ENCODE assay signal across 1 cellular context in the genomic region with DNA sequence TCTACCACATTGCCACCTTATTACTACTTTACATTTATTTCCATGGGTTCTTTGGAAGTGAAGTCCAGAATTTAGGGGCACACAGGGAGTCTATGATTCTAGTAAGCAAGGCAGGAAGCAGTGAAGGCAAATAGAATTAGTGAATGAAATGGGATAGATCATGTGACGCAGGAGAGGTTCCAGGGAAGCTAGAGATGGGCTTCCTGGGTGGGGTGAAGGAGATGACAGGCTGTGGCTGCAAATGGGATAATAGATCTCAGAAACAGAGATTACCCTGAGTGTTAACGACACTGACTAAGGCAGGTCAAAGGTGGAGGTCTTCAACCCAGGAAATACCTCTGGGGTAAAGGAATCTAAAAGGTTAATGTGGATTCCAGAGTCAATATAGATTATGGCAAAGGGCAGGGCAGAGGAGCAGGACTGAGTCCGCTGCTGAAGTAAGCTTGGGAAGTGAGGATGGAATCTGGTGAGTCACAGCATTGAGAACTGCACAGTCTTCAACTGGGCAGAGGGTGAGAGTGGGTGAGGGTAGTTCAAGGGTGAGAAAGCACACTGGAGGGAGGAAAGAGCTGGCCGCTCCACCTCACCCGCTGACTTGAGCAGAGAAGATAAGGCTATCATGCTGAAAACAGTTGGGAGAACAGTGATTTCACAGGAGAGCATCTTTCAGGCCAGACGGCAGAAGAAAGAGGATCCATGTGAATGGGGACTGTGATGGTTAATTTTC.
A peak's percentile ranks its signal among the peaks of the same experiment; 100 is the strongest.
TF ChIP-seq lines count a peak whose summit lies in the region.

No MANE protein-coding gene starts in this region.

TF ChIP-seq in K562, 482 proteins besides CTCF, POLR2A, EP300 and RAD21 (continued from another document and continues in another):
- TF ChIP-seq NFIC (IDR thresholded peaks at IDR 0.05) (peak; percentile 91), FOSL1 (tag; conservative IDR thresholded peaks at IDR 0.05) (peak; percentile 72), ZSCAN29 (IDR thresholded peaks at IDR 0.05) (0 out of 2 replicates have a peak, but pooled peaks have one; percentile 41), ARNT (IDR thresholded peaks at IDR 0.05) (peak; percentile 76 to 89; a peak in 3 of 4 replicates), ARHGAP35 (IDR thresholded peaks at IDR 0.05; ENCODE audit: partially characterized antibody) (no peak), CBX1 (IDR thresholded peaks at IDR 0.05; ENCODE audit: low read depth) (no peak), LCOR (CRISPR knock-in tag; IDR thresholded peaks at IDR 0.05) (peak; percentile 25; the same call in 1 of the 2 replicates), CC2D1A (IDR thresholded peaks at IDR 0.05) (peak; percentile 94; the same call in 1 of the 2 replicates), ZNF175 (CRISPR knock-in tag; IDR thresholded peaks at IDR 0.05; ENCODE audit: low read depth) (peak; percentile 81), ZNF644 (tag; IDR thresholded peaks at IDR 0.05; ENCODE audit: low read depth) (0 out of 2 replicates have a peak, but pooled peaks have one; percentile 44), GABPA (tag; conservative IDR thresholded peaks at IDR 0.05; ENCODE audit: low read depth) (peak; percentile 36), EGR1 (conservative IDR thresholded peaks at IDR 0.05) (peak; percentile 45; the same call in 1 of the 2 replicates), MTA1 (IDR thresholded peaks at IDR 0.05; ENCODE audit: borderline replicate concordance) (peak; percentile 69; the same call in 1 of the 2 replicates), EHMT2 (IDR thresholded peaks at IDR 0.05) (0 out of 2 replicates have a peak, but pooled peaks have one; percentile 27), XRCC5 (IDR thresholded peaks at IDR 0.05; ENCODE audit: low read depth, low read length) (0 out of 2 replicates have a peak, but pooled peaks have one; percentile 57), NEUROD1 (IDR thresholded peaks at IDR 0.05; ENCODE audit: borderline replicate concordance, low read depth, low read length, partially characterized antibody) (peak; percentile 62), ZNF589 (CRISPR knock-in tag; IDR thresholded peaks at IDR 0.05; ENCODE audit: low read depth) (peak; percentile 79; the same call in 1 of the 2 replicates), CTBP1 (IDR thresholded peaks at IDR 0.05; ENCODE audit: borderline replicate concordance) (peak; percentile 97), KDM1A (IDR thresholded peaks at IDR 0.05) (peak; percentile 100), MECOM (CRISPR knock-in tag; IDR thresholded peaks at IDR 0.05) (peak; percentile 86), ESRRA (IDR thresholded peaks at IDR 0.05; ENCODE audit: borderline replicate concordance, low read depth) (peak; percentile 65), MYNN (IDR thresholded peaks at IDR 0.05) (peak; percentile 83), MYNN (CRISPR knock-in tag; IDR thresholded peaks at IDR 0.05) (no peak), TAF1 (IDR thresholded peaks at IDR 0.05; ENCODE audit: control insufficient read depth, extremely low read depth, insufficient read depth, low read length, severe bottlenecking) (peak; percentile 36), SMAD4 (CRISPR knock-in tag; conservative IDR thresholded peaks at IDR 0.05) (peak; percentile 91), STAT5A (IDR thresholded peaks at IDR 0.05; ENCODE audit: borderline replicate concordance, low read length) (peak; percentile 91), BCOR (IDR thresholded peaks at IDR 0.05) (peak; percentile 70; the same call in 1 of the 2 replicates), ETV6 (IDR thresholded peaks at IDR 0.05; ENCODE audit: borderline replicate concordance in 1 of 2, low read depth in 2 of 2, low read length in 1 of 2) (peak in 1 of 2 experiments; percentile 49; a peak in 1 of 4 replicates), ETV6 (CRISPR knock-in tag; IDR thresholded peaks at IDR 0.05; ENCODE audit: borderline replicate concordance) (no peak), SOX6 (IDR thresholded peaks at IDR 0.05) (peak; percentile 85), HDGF (IDR thresholded peaks at IDR 0.05) (0 out of 2 replicates have a peak, but pooled peaks have one; percentile 33), RNF2 (IDR thresholded peaks at IDR 0.05) (peak; percentile 69), U2AF2 (optimal IDR thresholded peaks at IDR 0.05; ENCODE audit: low read depth, low read length) (no peak), CXXC5 (CRISPR knock-in tag; IDR thresholded peaks at IDR 0.05) (peak; percentile 64), TRIM24 (IDR thresholded peaks at IDR 0.05) (peak; percentile 79 to 81), TEAD2 (tag; IDR thresholded peaks at IDR 0.05) (no peak)
- TF ChIP-seq, protein P1, sequence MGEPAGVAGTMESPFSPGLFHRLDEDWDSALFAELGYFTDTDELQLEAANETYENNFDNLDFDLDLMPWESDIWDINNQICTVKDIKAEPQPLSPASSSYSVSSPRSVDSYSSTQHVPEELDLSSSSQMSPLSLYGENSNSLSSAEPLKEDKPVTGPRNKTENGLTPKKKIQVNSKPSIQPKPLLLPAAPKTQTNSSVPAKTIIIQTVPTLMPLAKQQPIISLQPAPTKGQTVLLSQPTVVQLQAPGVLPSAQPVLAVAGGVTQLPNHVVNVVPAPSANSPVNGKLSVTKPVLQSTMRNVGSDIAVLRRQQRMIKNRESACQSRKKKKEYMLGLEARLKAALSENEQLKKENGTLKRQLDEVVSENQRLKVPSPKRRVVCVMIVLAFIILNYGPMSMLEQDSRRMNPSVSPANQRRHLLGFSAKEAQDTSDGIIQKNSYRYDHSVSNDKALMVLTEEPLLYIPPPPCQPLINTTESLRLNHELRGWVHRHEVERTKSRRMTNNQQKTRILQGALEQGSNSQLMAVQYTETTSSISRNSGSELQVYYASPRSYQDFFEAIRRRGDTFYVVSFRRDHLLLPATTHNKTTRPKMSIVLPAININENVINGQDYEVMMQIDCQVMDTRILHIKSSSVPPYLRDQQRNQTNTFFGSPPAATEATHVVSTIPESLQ (CRISPR knock-in tag; IDR thresholded peaks at IDR 0.05), result peak; percentile 57; the same call in 1 of the 2 replicates
- TF ChIP-seq, protein P2, sequence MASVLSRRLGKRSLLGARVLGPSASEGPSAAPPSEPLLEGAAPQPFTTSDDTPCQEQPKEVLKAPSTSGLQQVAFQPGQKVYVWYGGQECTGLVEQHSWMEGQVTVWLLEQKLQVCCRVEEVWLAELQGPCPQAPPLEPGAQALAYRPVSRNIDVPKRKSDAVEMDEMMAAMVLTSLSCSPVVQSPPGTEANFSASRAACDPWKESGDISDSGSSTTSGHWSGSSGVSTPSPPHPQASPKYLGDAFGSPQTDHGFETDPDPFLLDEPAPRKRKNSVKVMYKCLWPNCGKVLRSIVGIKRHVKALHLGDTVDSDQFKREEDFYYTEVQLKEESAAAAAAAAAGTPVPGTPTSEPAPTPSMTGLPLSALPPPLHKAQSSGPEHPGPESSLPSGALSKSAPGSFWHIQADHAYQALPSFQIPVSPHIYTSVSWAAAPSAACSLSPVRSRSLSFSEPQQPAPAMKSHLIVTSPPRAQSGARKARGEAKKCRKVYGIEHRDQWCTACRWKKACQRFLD (CRISPR knock-in tag; IDR thresholded peaks at IDR 0.05), result peak; percentile 88
- TF ChIP-seq, protein P3, sequence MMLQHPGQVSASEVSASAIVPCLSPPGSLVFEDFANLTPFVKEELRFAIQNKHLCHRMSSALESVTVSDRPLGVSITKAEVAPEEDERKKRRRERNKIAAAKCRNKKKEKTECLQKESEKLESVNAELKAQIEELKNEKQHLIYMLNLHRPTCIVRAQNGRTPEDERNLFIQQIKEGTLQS (IDR thresholded peaks at IDR 0.05), result peak; percentile 67
- TF ChIP-seq, protein P3 (CRISPR knock-in tag; conservative IDR thresholded peaks at IDR 0.05), result no peak
- TF ChIP-seq, protein P4, sequence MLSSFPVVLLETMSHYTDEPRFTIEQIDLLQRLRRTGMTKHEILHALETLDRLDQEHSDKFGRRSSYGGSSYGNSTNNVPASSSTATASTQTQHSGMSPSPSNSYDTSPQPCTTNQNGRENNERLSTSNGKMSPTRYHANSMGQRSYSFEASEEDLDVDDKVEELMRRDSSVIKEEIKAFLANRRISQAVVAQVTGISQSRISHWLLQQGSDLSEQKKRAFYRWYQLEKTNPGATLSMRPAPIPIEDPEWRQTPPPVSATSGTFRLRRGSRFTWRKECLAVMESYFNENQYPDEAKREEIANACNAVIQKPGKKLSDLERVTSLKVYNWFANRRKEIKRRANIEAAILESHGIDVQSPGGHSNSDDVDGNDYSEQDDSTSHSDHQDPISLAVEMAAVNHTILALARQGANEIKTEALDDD (IDR thresholded peaks at IDR 0.05), result peak; percentile 79; the same call in 1 of the 2 replicates
- TF ChIP-seq, protein P5, sequence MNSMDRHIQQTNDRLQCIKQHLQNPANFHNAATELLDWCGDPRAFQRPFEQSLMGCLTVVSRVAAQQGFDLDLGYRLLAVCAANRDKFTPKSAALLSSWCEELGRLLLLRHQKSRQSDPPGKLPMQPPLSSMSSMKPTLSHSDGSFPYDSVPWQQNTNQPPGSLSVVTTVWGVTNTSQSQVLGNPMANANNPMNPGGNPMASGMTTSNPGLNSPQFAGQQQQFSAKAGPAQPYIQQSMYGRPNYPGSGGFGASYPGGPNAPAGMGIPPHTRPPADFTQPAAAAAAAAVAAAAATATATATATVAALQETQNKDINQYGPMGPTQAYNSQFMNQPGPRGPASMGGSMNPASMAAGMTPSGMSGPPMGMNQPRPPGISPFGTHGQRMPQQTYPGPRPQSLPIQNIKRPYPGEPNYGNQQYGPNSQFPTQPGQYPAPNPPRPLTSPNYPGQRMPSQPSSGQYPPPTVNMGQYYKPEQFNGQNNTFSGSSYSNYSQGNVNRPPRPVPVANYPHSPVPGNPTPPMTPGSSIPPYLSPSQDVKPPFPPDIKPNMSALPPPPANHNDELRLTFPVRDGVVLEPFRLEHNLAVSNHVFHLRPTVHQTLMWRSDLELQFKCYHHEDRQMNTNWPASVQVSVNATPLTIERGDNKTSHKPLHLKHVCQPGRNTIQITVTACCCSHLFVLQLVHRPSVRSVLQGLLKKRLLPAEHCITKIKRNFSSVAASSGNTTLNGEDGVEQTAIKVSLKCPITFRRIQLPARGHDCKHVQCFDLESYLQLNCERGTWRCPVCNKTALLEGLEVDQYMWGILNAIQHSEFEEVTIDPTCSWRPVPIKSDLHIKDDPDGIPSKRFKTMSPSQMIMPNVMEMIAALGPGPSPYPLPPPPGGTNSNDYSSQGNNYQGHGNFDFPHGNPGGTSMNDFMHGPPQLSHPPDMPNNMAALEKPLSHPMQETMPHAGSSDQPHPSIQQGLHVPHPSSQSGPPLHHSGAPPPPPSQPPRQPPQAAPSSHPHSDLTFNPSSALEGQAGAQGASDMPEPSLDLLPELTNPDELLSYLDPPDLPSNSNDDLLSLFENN (IDR thresholded peaks at IDR 0.05; ENCODE audit: low read depth in 2 of 2, low read length in 2 of 2), result peak in 1 of 2 experiments; percentile 92; a peak in 2 of 4 replicates
- TF ChIP-seq, protein P6, sequence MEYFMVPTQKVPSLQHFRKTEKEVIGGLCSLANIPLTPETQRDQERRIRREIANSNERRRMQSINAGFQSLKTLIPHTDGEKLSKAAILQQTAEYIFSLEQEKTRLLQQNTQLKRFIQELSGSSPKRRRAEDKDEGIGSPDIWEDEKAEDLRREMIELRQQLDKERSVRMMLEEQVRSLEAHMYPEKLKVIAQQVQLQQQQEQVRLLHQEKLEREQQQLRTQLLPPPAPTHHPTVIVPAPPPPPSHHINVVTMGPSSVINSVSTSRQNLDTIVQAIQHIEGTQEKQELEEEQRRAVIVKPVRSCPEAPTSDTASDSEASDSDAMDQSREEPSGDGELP (CRISPR knock-in tag; IDR thresholded peaks at IDR 0.05; ENCODE audit: borderline replicate concordance), result peak; percentile 63
- TF ChIP-seq, protein P7, sequence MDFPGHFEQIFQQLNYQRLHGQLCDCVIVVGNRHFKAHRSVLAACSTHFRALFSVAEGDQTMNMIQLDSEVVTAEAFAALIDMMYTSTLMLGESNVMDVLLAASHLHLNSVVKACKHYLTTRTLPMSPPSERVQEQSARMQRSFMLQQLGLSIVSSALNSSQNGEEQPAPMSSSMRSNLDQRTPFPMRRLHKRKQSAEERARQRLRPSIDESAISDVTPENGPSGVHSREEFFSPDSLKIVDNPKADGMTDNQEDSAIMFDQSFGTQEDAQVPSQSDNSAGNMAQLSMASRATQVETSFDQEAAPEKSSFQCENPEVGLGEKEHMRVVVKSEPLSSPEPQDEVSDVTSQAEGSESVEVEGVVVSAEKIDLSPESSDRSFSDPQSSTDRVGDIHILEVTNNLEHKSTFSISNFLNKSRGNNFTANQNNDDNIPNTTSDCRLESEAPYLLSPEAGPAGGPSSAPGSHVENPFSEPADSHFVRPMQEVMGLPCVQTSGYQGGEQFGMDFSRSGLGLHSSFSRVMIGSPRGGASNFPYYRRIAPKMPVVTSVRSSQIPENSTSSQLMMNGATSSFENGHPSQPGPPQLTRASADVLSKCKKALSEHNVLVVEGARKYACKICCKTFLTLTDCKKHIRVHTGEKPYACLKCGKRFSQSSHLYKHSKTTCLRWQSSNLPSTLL (IDR thresholded peaks at IDR 0.05), result peak; percentile 63; the same call in 1 of the 2 replicates
- TF ChIP-seq, protein P8, sequence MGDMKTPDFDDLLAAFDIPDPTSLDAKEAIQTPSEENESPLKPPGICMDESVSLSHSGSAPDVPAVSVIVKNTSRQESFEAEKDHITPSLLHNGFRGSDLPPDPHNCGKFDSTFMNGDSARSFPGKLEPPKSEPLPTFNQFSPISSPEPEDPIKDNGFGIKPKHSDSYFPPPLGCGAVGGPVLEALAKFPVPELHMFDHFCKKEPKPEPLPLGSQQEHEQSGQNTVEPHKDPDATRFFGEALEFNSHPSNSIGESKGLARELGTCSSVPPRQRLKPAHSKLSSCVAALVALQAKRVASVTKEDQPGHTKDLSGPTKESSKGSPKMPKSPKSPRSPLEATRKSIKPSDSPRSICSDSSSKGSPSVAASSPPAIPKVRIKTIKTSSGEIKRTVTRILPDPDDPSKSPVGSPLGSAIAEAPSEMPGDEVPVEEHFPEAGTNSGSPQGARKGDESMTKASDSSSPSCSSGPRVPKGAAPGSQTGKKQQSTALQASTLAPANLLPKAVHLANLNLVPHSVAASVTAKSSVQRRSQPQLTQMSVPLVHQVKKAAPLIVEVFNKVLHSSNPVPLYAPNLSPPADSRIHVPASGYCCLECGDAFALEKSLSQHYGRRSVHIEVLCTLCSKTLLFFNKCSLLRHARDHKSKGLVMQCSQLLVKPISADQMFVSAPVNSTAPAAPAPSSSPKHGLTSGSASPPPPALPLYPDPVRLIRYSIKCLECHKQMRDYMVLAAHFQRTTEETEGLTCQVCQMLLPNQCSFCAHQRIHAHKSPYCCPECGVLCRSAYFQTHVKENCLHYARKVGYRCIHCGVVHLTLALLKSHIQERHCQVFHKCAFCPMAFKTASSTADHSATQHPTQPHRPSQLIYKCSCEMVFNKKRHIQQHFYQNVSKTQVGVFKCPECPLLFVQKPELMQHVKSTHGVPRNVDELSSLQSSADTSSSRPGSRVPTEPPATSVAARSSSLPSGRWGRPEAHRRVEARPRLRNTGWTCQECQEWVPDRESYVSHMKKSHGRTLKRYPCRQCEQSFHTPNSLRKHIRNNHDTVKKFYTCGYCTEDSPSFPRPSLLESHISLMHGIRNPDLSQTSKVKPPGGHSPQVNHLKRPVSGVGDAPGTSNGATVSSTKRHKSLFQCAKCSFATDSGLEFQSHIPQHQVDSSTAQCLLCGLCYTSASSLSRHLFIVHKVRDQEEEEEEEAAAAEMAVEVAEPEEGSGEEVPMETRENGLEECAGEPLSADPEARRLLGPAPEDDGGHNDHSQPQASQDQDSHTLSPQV (IDR thresholded peaks at IDR 0.05), result peak; percentile 21; the same call in 1 of the 2 replicates
